In genomic region chr4:6917445-6918241, GRCh38 we compare ENCODE assay signal across 8 cellular contexts. TPM values are rescaled to one million over a fixed set of nuclear protein-coding genes. Genes with fewer than 3 reads are reported as not detected.
A peak's percentile ranks its signal among the peaks of the same experiment; 100 is the strongest.
DNase-seq lines count a peak whose midpoint lies in the region; ATAC-seq and TF ChIP-seq lines count a peak whose summit lies in the region.

No MANE protein-coding gene starts in this region.

- DNase-seq in GM12864 (ENCODE audit: low read depth): peak; percentile 59
- peak; percentile 94 for DNase-seq in NCI-H146 treated with DMSO at 0.1 percent for 48 hours (lab: John Stamatoyannopoulos, UW; ENCODE audit: unreplicated experiment)
- DNase-seq in activated CD4-positive, CD25-positive, alpha-beta regulatory T cell treated with anti-CD3 and anti-CD28 coated beads, Interleukin-2, amount 50 U/mL, for 72 hours: peak; percentile 67
- no peak for DNase-seq in retina

- H3K36me3 ChIP-seq in esophagus (ENCODE audit: control insufficient read depth in 2 of 2, insufficient read depth in 2 of 2, low read length in 1 of 2): no peaks in the 10 kb centered on the region

- peaks cover 46% of the 10 kb centered on the region for H3K4me1 Mint-ChIP-seq in nephron

- H3K4me3 ChIP-seq in GM12864 (ENCODE audit: low read depth, low read length) (no peak overlapping the region), esophagus (ENCODE audit: low read depth in 1 of 2, low read length in 2 of 2) (no peak overlapping the region)

- H3K36me3 Mint-ChIP-seq in nephron (ENCODE audit: low read depth): no peaks in the 10 kb centered on the region

- H3K4me1 ChIP-seq in esophagus (ENCODE audit: control insufficient read depth in 2 of 2, insufficient read depth in 2 of 2, low read length in 1 of 2): peaks cover 3 to 20% of the 10 kb centered on the region in 2 donors

- H3K9me3 ChIP-seq in esophagus (ENCODE audit: control insufficient read depth in 2 of 2, insufficient read depth in 1 of 2, low read depth in 1 of 2, low read length in 1 of 2): no peaks in the 10 kb centered on the region

- H3K27me3 ChIP-seq in esophagus (ENCODE audit: control insufficient read depth in 1 of 2, insufficient read depth in 2 of 2, low read length in 2 of 2): no peaks in the 10 kb centered on the region

- WGBS in esophagus, 2 donors: 45% methylated on average over 18 of the region's 18 CpGs

- no peaks in the 10 kb centered on the region for H3K27me3 Mint-ChIP-seq in nephron (ENCODE audit: low read depth)

- H3K27ac Mint-ChIP-seq in nephron: peak overlapping the region; percentile 90 to 99 (median 94)

- TF ChIP-seq CTCF in GM12864 (IDR thresholded peaks at IDR 0.05; ENCODE audit: low read depth, low read length, missing control alignments): peak; percentile 84
- peak; percentile 51 to 55 (median 51) for TF ChIP-seq CTCF in nephron (IDR thresholded peaks at IDR 0.05; ENCODE audit: unreplicated experiment in 3 of 3)

- peak; percentile 84 for ATAC-seq in HG02642 (IDR thresholded peaks at IDR 0.05; ENCODE audit: poor library complexity, unreplicated experiment)
- no peak for ATAC-seq in HG03095 (IDR thresholded peaks at IDR 0.05; ENCODE audit: unreplicated experiment)

- H3K27ac ChIP-seq in esophagus (ENCODE audit: low read depth in 2 of 2, low read length in 1 of 2): peak overlapping the region; percentile 23 to 75

- no peaks in the 10 kb centered on the region for H3K9me3 Mint-ChIP-seq in nephron

- peak overlapping the region; percentile 42 to 64 (median 49) for H3K4me3 Mint-ChIP-seq in nephron

RNA-seq across cellular contexts. Expression of gene TBC1D14, which starts 8.0 kb away (rescaled TPM):
- 10 to 100 TPM; 13.4 to 23.2 TPM for polyA plus RNA-seq in esophagus
